Comparison of ENCODE assay signal across 28 cellular contexts in the genomic region with DNA sequence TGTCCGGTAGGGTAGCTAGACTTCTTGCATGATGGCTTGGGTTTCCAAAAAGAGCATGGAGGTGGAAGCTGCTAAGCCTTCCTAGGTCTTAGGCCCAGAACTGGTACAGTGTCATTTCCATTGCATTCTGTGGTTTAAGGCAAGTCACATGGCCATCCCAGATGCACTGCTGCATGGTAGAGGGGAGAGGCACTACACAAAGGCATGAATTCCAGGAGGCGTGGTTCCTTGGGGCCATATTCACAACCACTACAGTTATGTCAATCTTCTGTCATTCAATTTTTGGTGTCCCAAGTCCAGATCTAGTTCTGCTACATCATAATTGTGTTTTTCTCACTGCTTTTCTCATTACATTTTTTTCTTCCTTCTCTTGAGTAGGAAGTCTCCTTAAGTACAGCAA.
"Had no signal": no experiment of that assay in that cellular context is flagged by ENCODE, and none has a peak within 500 bp of the region (broad histone marks: within the 10 kb centered on the region; RNA-seq: fewer than 3 reads in every experiment).

No MANE protein-coding gene starts in this region.

- H3K27ac Mint-ChIP-seq: activated CD4-positive, alpha-beta T cell treated with anti-CD3 and anti-CD28 coated beads for 36 hours; activated naive CD8-positive, alpha-beta T cell; dendritic cell treated with granulocyte-macrophage colony-stimulating factor and Interleukin-4, amounts not matched to agents 40 ng/mL and 50 ng/mL, for 4 days; mesothelial cell of epicardium; naive thymus-derived CD8-positive, alpha-beta T cell; stimulated activated memory B cell treated with anti-CD40 and anti-IgM and Interleukin-4, amounts not matched to agents 10 μg/mL and 1 μg/mL and 100 μg/mL, for 72 hours; stimulated activated naive CD8-positive, alpha-beta T cell treated with anti-CD3 and anti-CD28 coated beads, Interleukin-15, amount 100 ng/mL, for 72 hours had no signal

- H3K4me3 ChIP-seq: gastrocnemius medialis, psoas muscle, sigmoid colon, smooth muscle cell had no signal

- H3K27me3 ChIP-seq: gastrocnemius medialis, sigmoid colon had no signal

- H3K36me3 Mint-ChIP-seq: activated naive CD8-positive, alpha-beta T cell; mesothelial cell of epicardium; naive thymus-derived CD8-positive, alpha-beta T cell; stimulated activated memory B cell treated with anti-CD40 and anti-IgM and Interleukin-4, amounts not matched to agents 10 μg/mL and 1 μg/mL and 100 μg/mL, for 72 hours had no signal

- H3K36me3 ChIP-seq: gastrocnemius medialis, sigmoid colon had no signal

- H3K27ac ChIP-seq: epithelial cell of prostate, gastrocnemius medialis, parathyroid adenoma, psoas muscle had no signal

- H3K9me3 Mint-ChIP-seq: central memory CD8-positive, alpha-beta T cell; dendritic cell treated with granulocyte-macrophage colony-stimulating factor and Interleukin-4, amounts not matched to agents 40 ng/mL and 50 ng/mL, for 4 days; mesothelial cell of epicardium; stimulated activated memory B cell treated with anti-CD40 and anti-IgM and Interleukin-4, amounts not matched to agents 10 μg/mL and 1 μg/mL and 100 μg/mL, for 72 hours had no signal

- H3K9ac ChIP-seq: parathyroid adenoma had no signal

- H3K27me3 Mint-ChIP-seq: activated CD4-positive, alpha-beta T cell treated with anti-CD3 and anti-CD28 coated beads for 36 hours; activated naive CD8-positive, alpha-beta T cell; dendritic cell treated with granulocyte-macrophage colony-stimulating factor and Interleukin-4, amounts not matched to agents 40 ng/mL and 50 ng/mL, for 4 days; stimulated activated memory B cell treated with anti-CD40 and anti-IgM and Interleukin-4, amounts not matched to agents 10 μg/mL and 1 μg/mL and 100 μg/mL, for 72 hours had no signal

- H3K9me3 ChIP-seq: gastrocnemius medialis, psoas muscle, sigmoid colon had no signal

- H3K4me1 ChIP-seq: gastrocnemius medialis, parathyroid adenoma, psoas muscle had no signal

- H2AFZ ChIP-seq: parathyroid adenoma had no signal

- DNase-seq: activated CD4-positive, alpha-beta T cell treated with anti-CD3 and anti-CD28 coated beads for 36 hours; activated CD4-positive, CD25-positive, alpha-beta regulatory T cell; activated effector memory CD4-positive, alpha-beta T cell treated with Interleukin-2 at 50 U/mL for 16 hours; activated naive CD4-positive, alpha-beta T cell treated with Interleukin-2 at 50 U/mL for 16 hours; activated T-cell treated with anti-CD3 and anti-CD28 coated beads for 4 hours; anterior cingulate cortex; gastrocnemius medialis; glutamatergic neuron; left colon; mammary epithelial cell; naive thymus-derived CD8-positive, alpha-beta T cell; occipital lobe; psoas muscle; sigmoid colon; stimulated activated CD4-positive, alpha-beta T cell treated with anti-CD3 and anti-CD28 coated beads, Interleukin-1b, Interleukin-23, amount 100 ng/mL, for 48 hours; stimulated activated CD4-positive, alpha-beta T cell treated with anti-CD3 and anti-CD28 coated beads, Interleukin-4, amount 100 ng/mL, for 4 hours; stimulated activated CD8-positive, alpha-beta memory T cell treated with anti-CD3 and anti-CD28 coated beads, Interleukin-4, amount 100 ng/mL, for 48 hours; stimulated activated naive CD8-positive, alpha-beta T cell treated with anti-CD3 and anti-CD28 coated beads, Interleukin-15, amount 100 ng/mL, for 72 hours; substantia nigra had no signal

- H3K4me1 Mint-ChIP-seq: activated CD4-positive, alpha-beta T cell treated with anti-CD3 and anti-CD28 coated beads for 36 hours; central memory CD8-positive, alpha-beta T cell; naive thymus-derived CD8-positive, alpha-beta T cell; stimulated activated memory B cell treated with anti-CD40 and anti-IgM and Interleukin-4, amounts not matched to agents 10 μg/mL and 1 μg/mL and 100 μg/mL, for 72 hours; stimulated activated naive CD8-positive, alpha-beta T cell treated with anti-CD3 and anti-CD28 coated beads, Interleukin-15, amount 100 ng/mL, for 72 hours had no signal

- H3K4me3 Mint-ChIP-seq: activated CD4-positive, alpha-beta T cell treated with anti-CD3 and anti-CD28 coated beads for 36 hours; activated naive CD8-positive, alpha-beta T cell; central memory CD8-positive, alpha-beta T cell; dendritic cell treated with granulocyte-macrophage colony-stimulating factor and Interleukin-4, amounts not matched to agents 40 ng/mL and 50 ng/mL, for 4 days; mesothelial cell of epicardium; naive thymus-derived CD8-positive, alpha-beta T cell; neural crest cell; stimulated activated memory B cell treated with anti-CD40 and anti-IgM and Interleukin-4, amounts not matched to agents 10 μg/mL and 1 μg/mL and 100 μg/mL, for 72 hours; stimulated activated naive CD8-positive, alpha-beta T cell treated with anti-CD3 and anti-CD28 coated beads, Interleukin-15, amount 100 ng/mL, for 72 hours had no signal

- H3K79me2 ChIP-seq: parathyroid adenoma had no signal
